In the genomic region with DNA sequence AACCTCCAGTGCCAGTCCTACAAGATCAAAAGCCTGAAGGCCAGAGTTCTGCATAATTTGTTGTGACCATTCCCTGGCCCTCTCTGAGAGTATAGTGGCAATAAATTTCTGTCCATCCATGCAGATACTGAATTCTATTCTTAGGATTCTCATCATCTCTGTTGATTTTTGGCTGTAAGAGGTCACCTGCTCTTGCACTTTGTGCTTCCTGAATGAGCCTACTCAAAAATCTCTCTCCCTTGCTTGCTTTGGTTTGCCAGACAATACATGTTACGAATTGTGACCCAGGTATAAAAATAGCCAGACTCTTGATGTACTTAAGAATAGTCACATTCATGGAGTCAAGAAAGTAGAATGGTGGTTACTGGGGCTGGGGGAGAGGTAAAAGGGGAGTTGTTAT, we compare ENCODE assay signal across 16 cellular contexts.
"Had no signal": no experiment of that assay in that cellular context is flagged by ENCODE, and none has a peak within 500 bp of the region (broad histone marks: within the 10 kb centered on the region; RNA-seq: fewer than 3 reads in every experiment).

No MANE protein-coding gene starts in this region.

- H3K4me1 ChIP-seq: ascending aorta had no signal

- H3K27me3 Mint-ChIP-seq: activated CD8-positive, alpha-beta T cell treated with anti-CD3 and anti-CD28 coated beads for 36 hours; activated T-cell treated with anti-CD3 and anti-CD28 coated beads, Interleukin-2, amount 50 U/mL, for 24 hours; naive thymus-derived CD4-positive, alpha-beta T cell; stimulated activated memory B cell treated with anti-CD40 and anti-IgM and Interleukin-4, amounts not matched to agents 10 μg/mL and 1 μg/mL and 100 μg/mL, for 72 hours had no signal

- H3K27ac Mint-ChIP-seq: activated CD8-positive, alpha-beta T cell treated with anti-CD3 and anti-CD28 coated beads for 36 hours; activated T-cell treated with anti-CD3 and anti-CD28 coated beads, Interleukin-2, amount 50 U/mL, for 24 hours; stimulated activated memory B cell treated with anti-CD40 and anti-IgM and Interleukin-4, amounts not matched to agents 10 μg/mL and 1 μg/mL and 100 μg/mL, for 72 hours had no signal

- H3K4me3 Mint-ChIP-seq: activated CD8-positive, alpha-beta T cell treated with anti-CD3 and anti-CD28 coated beads for 36 hours; activated T-cell treated with anti-CD3 and anti-CD28 coated beads, Interleukin-2, amount 50 U/mL, for 24 hours; naive thymus-derived CD4-positive, alpha-beta T cell; stimulated activated memory B cell treated with anti-CD40 and anti-IgM and Interleukin-4, amounts not matched to agents 10 μg/mL and 1 μg/mL and 100 μg/mL, for 72 hours had no signal

- H3K4me3 ChIP-seq: ascending aorta, spleen had no signal

- H3K27ac ChIP-seq: ascending aorta, neutrophil, spleen had no signal

- H2AFZ ChIP-seq: parathyroid adenoma had no signal

- H3K9me3 Mint-ChIP-seq: activated CD8-positive, alpha-beta T cell treated with anti-CD3 and anti-CD28 coated beads for 36 hours; activated T-cell treated with anti-CD3 and anti-CD28 coated beads, Interleukin-2, amount 50 U/mL, for 24 hours; naive thymus-derived CD4-positive, alpha-beta T cell; stimulated activated memory B cell treated with anti-CD40 and anti-IgM and Interleukin-4, amounts not matched to agents 10 μg/mL and 1 μg/mL and 100 μg/mL, for 72 hours had no signal

- H3K9me3 ChIP-seq: ascending aorta, neutrophil, spleen had no signal

- H3K27me3 ChIP-seq: ascending aorta, foreskin keratinocyte, neutrophil, spleen had no signal

- H3K9ac ChIP-seq: parathyroid adenoma had no signal

- DNase-seq: activated CD4-positive, alpha-beta T cell treated with anti-CD3 and anti-CD28 coated beads for 48 hours; activated CD4-positive, CD25-positive, alpha-beta regulatory T cell; activated CD8-positive, alpha-beta T cell treated with anti-CD3 and anti-CD28 coated beads for 36 hours; activated naive CD4-positive, alpha-beta T cell treated with anti-CD3 and anti-CD28 coated beads, Interleukin-2, amount 50 U/mL, for 16 hours; activated T-cell treated with anti-CD3 and anti-CD28 coated beads, Interleukin-2, amount 50 U/mL, for 24 hours; effector memory CD4-positive, alpha-beta T cell; foreskin keratinocyte; kidney; naive thymus-derived CD4-positive, alpha-beta T cell; spleen; stimulated activated CD4-positive, alpha-beta T cell treated with anti-CD3 and anti-CD28 coated beads, Interleukin-4, amount 100 ng/mL, for 4 hours; T1000 had no signal

- H3K36me3 ChIP-seq: neutrophil had no signal
